In the genomic region with DNA sequence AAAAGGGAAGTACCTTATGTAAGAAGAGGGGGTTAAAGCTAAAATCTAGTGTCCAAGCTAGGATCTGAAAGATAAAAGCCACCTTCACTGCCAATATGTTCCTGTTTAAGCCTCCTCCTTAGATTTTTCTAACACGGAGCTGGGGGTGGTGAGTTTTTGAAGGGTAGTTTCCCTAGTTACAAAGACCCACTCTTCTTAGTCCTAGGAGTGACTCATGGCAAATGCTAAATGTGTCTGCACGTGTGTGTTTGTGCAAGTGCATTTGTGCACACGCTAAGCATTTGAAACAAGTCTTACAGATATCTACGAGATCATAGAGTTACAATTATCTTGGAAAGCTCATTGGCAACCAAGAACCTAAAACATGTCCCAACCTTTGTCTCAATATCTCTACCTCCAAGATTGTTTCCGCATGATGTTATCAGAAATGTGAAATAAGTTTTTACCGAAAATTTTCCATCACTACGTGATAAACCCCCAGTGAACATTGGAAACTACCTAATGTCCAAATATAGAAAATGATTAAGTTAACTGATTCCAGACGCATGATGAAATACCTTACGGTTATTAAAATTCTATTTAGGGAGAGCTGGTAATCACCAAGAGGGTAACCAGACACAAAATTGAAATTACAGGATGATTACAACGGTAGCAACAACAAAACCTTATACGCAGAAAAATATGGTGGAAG, we compare ENCODE assay signal across 21 cellular contexts.
DNase-seq lines count a peak whose midpoint lies in the region; ATAC-seq and TF ChIP-seq lines count a peak whose summit lies in the region.
"Had no signal": no experiment of that assay in that cellular context is flagged by ENCODE, and none has a peak within 500 bp of the region (broad histone marks: within the 10 kb centered on the region; RNA-seq: fewer than 3 reads in every experiment).

No MANE protein-coding gene starts in this region.

- H3K79me2 ChIP-seq in GM23338 (replicated peaks; ENCODE audit: insufficient read depth) = no peaks in the 10 kb centered on the region

- TF ChIP-seq CTCF in GM23338 (conservative IDR thresholded peaks at IDR 0.05; ENCODE audit: low read depth in 2 of 2) = no peak

- H3K9ac ChIP-seq in SK-N-MC (ENCODE audit: insufficient read length) = peak overlapping the region; percentile 28

- H3K9me3 ChIP-seq in SK-N-MC (ENCODE audit: low read depth, low read length) (no peaks in the 10 kb centered on the region), mesodermal cell (ENCODE audit: control insufficient read depth, low read length) (peaks cover 5% of the 10 kb centered on the region)
- H3K9me3 ChIP-seq: testis, uterus had no signal

- peak overlapping the region; percentile 80; the same call in 1 of the 2 replicates for H2AFZ ChIP-seq in GM23338

- no peak for DNase-seq in activated T-cell treated with anti-CD3 and anti-CD28 coated beads, Interleukin-2, amount 50 U/mL, for 24 hours
- DNase-seq in activated T-cell treated with anti-CD3 and anti-CD28 coated beads, Interleukin-2, amount 50 U/mL, for 48 hours = no peak
- no peak for DNase-seq in GM23338 (ENCODE audit: low spot score)
- no peak for DNase-seq in SK-N-MC (ENCODE audit: low read depth, low spot score)
- no peak for DNase-seq in posterior cingulate gyrus
- no peak for DNase-seq in SHP77 (lab: John Stamatoyannopoulos, UW)
- DNase-seq in middle frontal gyrus (ENCODE audit: extremely low spot score, low spot score) = no peak
- DNase-seq: activated CD4-positive, alpha-beta T cell treated with anti-CD3 and anti-CD28 coated beads, Interleukin-2, amount 10 ng/mL, durations not matched to agents 7 days and 5 days; activated CD8-positive, alpha-beta memory T cell treated with anti-CD3 and anti-CD28 coated beads, Interleukin-2, amount 50 U/mL, for 48 hours; aorta; DMS79; dorsolateral prefrontal cortex; GF-D8; NCI-H1436; NCI-H2107; NCI-H446 treated with DMSO at 0.1 percent for 48 hours; testis; uterus had no signal

- no peaks in the 10 kb centered on the region for H3K27me3 ChIP-seq in GM23338 (ENCODE audit: insufficient read depth)
- H3K27me3 ChIP-seq: testis, uterus had no signal

- peak overlapping the region; percentile 42 for H3K27ac Mint-ChIP-seq in activated T-cell treated with anti-CD3 and anti-CD28 coated beads, Interleukin-2, amount 50 U/mL, for 24 hours
- H3K27ac Mint-ChIP-seq in GM23338 = no peak overlapping the region
- H3K27ac Mint-ChIP-seq: activated CD4-positive, alpha-beta T cell treated with anti-CD3 and anti-CD28 coated beads, Interleukin-2, amount 10 ng/mL, durations not matched to agents 7 days and 5 days had no signal

- no peaks in the 10 kb centered on the region; the same call in 1 of the 2 replicates for H3K36me3 ChIP-seq in GM23338 (ENCODE audit: insufficient read depth)
- H3K36me3 ChIP-seq in SK-N-MC (ENCODE audit: insufficient read depth, low read length) = no peaks in the 10 kb centered on the region
- no peaks in the 10 kb centered on the region for H3K36me3 ChIP-seq in mesodermal cell (ENCODE audit: control insufficient read depth, insufficient read depth, low read length)
- H3K36me3 ChIP-seq: uterus had no signal

- intact Hi-C loops in posterior cingulate gyrus (cut with DNase I) = no loop called here

- H3K4me3 Mint-ChIP-seq in activated T-cell treated with anti-CD3 and anti-CD28 coated beads, Interleukin-2, amount 50 U/mL, for 24 hours = no peak overlapping the region
- H3K4me3 Mint-ChIP-seq in GM23338 = no peak overlapping the region
- H3K4me3 Mint-ChIP-seq: activated CD4-positive, alpha-beta T cell treated with anti-CD3 and anti-CD28 coated beads, Interleukin-2, amount 10 ng/mL, durations not matched to agents 7 days and 5 days; central memory CD8-positive, alpha-beta T cell had no signal

- H3K36me3 Mint-ChIP-seq in activated T-cell treated with anti-CD3 and anti-CD28 coated beads, Interleukin-2, amount 50 U/mL, for 24 hours (ENCODE audit: low read depth) = no peaks in the 10 kb centered on the region
- H3K36me3 Mint-ChIP-seq in GM23338 (ENCODE audit: low read depth) = peaks cover 5% of the 10 kb centered on the region

- H3K9me2 ChIP-seq in GM23338 (ENCODE audit: insufficient read depth) = peaks cover 24% of the 10 kb centered on the region

- H3K27ac ChIP-seq in GM23338 (ENCODE audit: low read depth) (no peak overlapping the region), SK-N-MC (no peak overlapping the region), mesodermal cell (ENCODE audit: low read depth, low read length, severe bottlenecking) (peak overlapping the region; percentile 29)
- H3K27ac ChIP-seq: testis, uterus had no signal

- H4K20me1 ChIP-seq in GM23338 (replicated peaks; ENCODE audit: insufficient read depth) = no peaks in the 10 kb centered on the region

- H3K4me2 ChIP-seq in GM23338 = no peak overlapping the region

- 93 to 100% methylated on average over 3 to 5 of the region's 11 CpGs for WGBS in mesodermal cell (ENCODE audit: insufficient coverage in 2 of 2), 2 experiments

- peaks cover 30% of the 10 kb centered on the region for H3K4me1 Mint-ChIP-seq in activated T-cell treated with anti-CD3 and anti-CD28 coated beads, Interleukin-2, amount 50 U/mL, for 24 hours (ENCODE audit: low read depth)
- H3K4me1 Mint-ChIP-seq in GM23338 = peaks cover 4% of the 10 kb centered on the region
- H3K4me1 Mint-ChIP-seq: activated CD4-positive, alpha-beta T cell treated with anti-CD3 and anti-CD28 coated beads, Interleukin-2, amount 10 ng/mL, durations not matched to agents 7 days and 5 days; central memory CD8-positive, alpha-beta T cell had no signal

- H3F3A ChIP-seq in GM23338 (replicated peaks; ENCODE audit: low read depth) = no peaks in the 10 kb centered on the region

- peaks cover 5% of the 10 kb centered on the region for H3K27me3 Mint-ChIP-seq in activated T-cell treated with anti-CD3 and anti-CD28 coated beads, Interleukin-2, amount 50 U/mL, for 24 hours
- H3K27me3 Mint-ChIP-seq in GM23338 (ENCODE audit: insufficient read depth, low read depth, poor library complexity) = peaks cover 7% of the 10 kb centered on the region

- H3K4me3 ChIP-seq in GM23338 (no peak overlapping the region), SK-N-MC (no peak overlapping the region), mesodermal cell (ENCODE audit: extremely low read depth, insufficient read depth, low read length, poor library complexity, severe bottlenecking) (no peak overlapping the region)
- H3K4me3 ChIP-seq: dorsolateral prefrontal cortex, testis, uterus had no signal

- H3K4me1 ChIP-seq in GM23338 (ENCODE audit: insufficient read depth) (peaks cover 10% of the 10 kb centered on the region), mesodermal cell (ENCODE audit: control insufficient read depth, insufficient read depth, low read length, poor library complexity, severe bottlenecking) (peaks cover 4% of the 10 kb centered on the region)
- H3K4me1 ChIP-seq: testis, uterus had no signal

- peaks cover 3% of the 10 kb centered on the region for H3K9me3 Mint-ChIP-seq in activated T-cell treated with anti-CD3 and anti-CD28 coated beads, Interleukin-2, amount 50 U/mL, for 24 hours
- H3K9me3 Mint-ChIP-seq in GM23338 = peaks cover 8% of the 10 kb centered on the region

- no peak for ATAC-seq in GM23338
- ATAC-seq: Panc1 had no signal

TF ChIP-seq in GM23338, 12 proteins besides CTCF, POLR2A, EP300 and RAD21 (continues in another document):
- no peak for TF ChIP-seq EZH2phosphoT487 (IDR thresholded peaks at IDR 0.05; ENCODE audit: unreplicated experiment)
